Comparison of ENCODE assay signal across 8 cellular contexts in the genomic region with DNA sequence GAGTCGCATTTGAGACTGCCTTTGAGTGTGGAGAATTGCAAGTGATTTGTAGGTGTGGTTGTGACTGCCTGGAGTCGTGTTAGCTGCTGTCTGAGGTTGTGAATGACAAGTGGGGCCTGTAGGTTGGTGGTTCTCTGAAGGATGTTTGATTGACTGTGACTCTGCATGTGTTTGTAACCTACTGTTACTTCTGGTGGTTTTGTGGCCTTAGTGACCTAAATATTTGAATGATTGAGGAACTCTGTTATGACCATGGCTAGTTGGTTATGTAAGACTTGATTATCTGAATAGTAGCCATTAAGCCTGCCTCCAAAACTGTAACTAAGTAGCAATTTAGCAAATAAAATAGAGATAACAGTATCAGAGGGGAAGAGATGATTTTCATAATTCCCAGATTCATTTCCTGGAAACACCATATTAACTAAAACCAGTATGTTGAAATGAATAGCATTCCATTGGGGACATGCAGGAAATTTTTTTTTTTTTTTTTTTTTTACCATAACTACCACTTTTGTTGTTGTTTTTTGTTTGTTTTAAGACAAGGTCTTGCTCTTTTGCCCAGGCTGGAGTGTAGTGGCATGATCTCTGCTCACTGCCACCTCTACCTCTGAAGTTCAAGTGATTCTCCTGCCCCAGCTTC. TPM values are rescaled to one million over a fixed set of nuclear protein-coding genes. Genes with fewer than 3 reads are reported as not detected.
A peak's percentile ranks its signal among the peaks of the same experiment; 100 is the strongest.
DNase-seq lines count a peak whose midpoint lies in the region; ATAC-seq and TF ChIP-seq lines count a peak whose summit lies in the region.

No MANE protein-coding gene starts in this region.

- peak overlapping the region; percentile 88 for H3K4me3 Mint-ChIP-seq in T-helper 1 cell treated with Interleukin-12 subunit alpha and Interleukin-12 subunit beta and Interleukin-4 antibody, amounts not matched to agents 30 μg/mL and 1 μg/mL, for 36 hours
- peak overlapping the region; percentile 81 for H3K4me3 Mint-ChIP-seq in natural killer cell

- peaks cover 16% of the 10 kb centered on the region for H3K4me1 Mint-ChIP-seq in T-helper 1 cell treated with Interleukin-12 subunit alpha and Interleukin-12 subunit beta and Interleukin-4 antibody, amounts not matched to agents 30 μg/mL and 1 μg/mL, for 36 hours (ENCODE audit: low read depth)
- H3K4me1 Mint-ChIP-seq in natural killer cell: peaks cover 20 to 28% of the 10 kb centered on the region in 2 donors

- DNase-seq in T-helper 1 cell (no peak), M059J (ENCODE audit: low read depth) (peak; percentile 29), dorsolateral prefrontal cortex (no peak), natural killer cell (no peak), NCI-H146 treated with DMSO at 0.1 percent for 48 hours (lab: John Stamatoyannopoulos, UW; ENCODE audit: unreplicated experiment) (no peak), DMS 273 (lab: John Stamatoyannopoulos, UW; ENCODE audit: unreplicated experiment) (no peak), DMS53 treated with DMSO at 0.1 percent for 48 hours (lab: John Stamatoyannopoulos, UW; ENCODE audit: unreplicated experiment) (no peak)

- ATAC-seq in natural killer cell: peak; percentile 71 to 85 (median 79)

- H3K36me3 Mint-ChIP-seq in T-helper 1 cell treated with Interleukin-12 subunit alpha and Interleukin-12 subunit beta and Interleukin-4 antibody, amounts not matched to agents 30 μg/mL and 1 μg/mL, for 36 hours (ENCODE audit: low read depth): peaks cover 49% of the 10 kb centered on the region
- H3K36me3 Mint-ChIP-seq in natural killer cell: no peaks in the 10 kb centered on the region

- peak overlapping the region; percentile 45 to 97 (median 90) for H3K4me3 ChIP-seq in dorsolateral prefrontal cortex

- intact Hi-C loops in dorsolateral prefrontal cortex (cut with DNase I) (loop anchor here in 1 of 2 donors (2.0 to 5.0 kb wide), 2 partner anchors 61 to 77 kb away; a partner anchor contains a TSS), natural killer cell (cut with micrococcal nuclease) (loop anchor here (1.0 to 5.0 kb wide), 7 partner anchors 33 to 861 kb away; a partner anchor contains a TSS)

- peaks cover 47% of the 10 kb centered on the region for H3K9me3 Mint-ChIP-seq in T-helper 1 cell treated with Interleukin-12 subunit alpha and Interleukin-12 subunit beta and Interleukin-4 antibody, amounts not matched to agents 30 μg/mL and 1 μg/mL, for 36 hours
- H3K9me3 Mint-ChIP-seq in natural killer cell: peaks cover 0 to 4% of the 10 kb centered on the region in 2 donors

- H3K27me3 ChIP-seq in dorsolateral prefrontal cortex: no peaks in the 10 kb centered on the region

- no peaks in the 10 kb centered on the region for H3K27me3 Mint-ChIP-seq in T-helper 1 cell treated with Interleukin-12 subunit alpha and Interleukin-12 subunit beta and Interleukin-4 antibody, amounts not matched to agents 30 μg/mL and 1 μg/mL, for 36 hours (ENCODE audit: low read depth)
- H3K27me3 Mint-ChIP-seq in natural killer cell (ENCODE audit: low read depth in 2 of 2): no peaks in the 10 kb centered on the region

- peak overlapping the region; percentile 95 for H3K27ac Mint-ChIP-seq in T-helper 1 cell treated with Interleukin-12 subunit alpha and Interleukin-12 subunit beta and Interleukin-4 antibody, amounts not matched to agents 30 μg/mL and 1 μg/mL, for 36 hours
- peak overlapping the region; percentile 80 to 89 for H3K27ac Mint-ChIP-seq in natural killer cell

- peak overlapping the region in 52 of 59 donors; percentile 58 to 98 (median 92) for H3K27ac ChIP-seq in dorsolateral prefrontal cortex

- TF ChIP-seq CTCF in dorsolateral prefrontal cortex (IDR thresholded peaks at IDR 0.05 in 54 of 56, conservative IDR thresholded peaks at IDR 0.05 in 2 of 56; ENCODE audit: low read depth in 1 of 56, partially characterized antibody in 56 of 56) (no peak), natural killer cell (IDR thresholded peaks at IDR 0.05) (no peak)

RNA-seq across cellular contexts. Expression of a gene that starts 0.8 kb away (rescaled TPM):
- total RNA-seq in M059J (2014; rRNA removed; shearing (Covaris generic)): 8.3 and 12.8 TPM in 2 replicates
- total RNA-seq in dorsolateral prefrontal cortex: 10 to 100 TPM; 32.5 to 84.9 (median 57.0) TPM
- total RNA-seq in natural killer cell: 1 to 10 TPM; 3.2 to 8.1 (median 4.2) TPM

RNA-seq across cellular contexts. Expression of a gene that starts 32.9 kb away (rescaled TPM):
- 7.4 and 10.4 TPM in 2 replicates for total RNA-seq in M059J (2014; rRNA removed; shearing (Covaris generic))
- total RNA-seq in dorsolateral prefrontal cortex: 10 to 100 TPM; 23.6 to 57.4 (median 38.0) TPM
- 10 to 100 TPM; 23.5 to 36.4 (median 29.2) TPM for total RNA-seq in natural killer cell
